In the genomic region with DNA sequence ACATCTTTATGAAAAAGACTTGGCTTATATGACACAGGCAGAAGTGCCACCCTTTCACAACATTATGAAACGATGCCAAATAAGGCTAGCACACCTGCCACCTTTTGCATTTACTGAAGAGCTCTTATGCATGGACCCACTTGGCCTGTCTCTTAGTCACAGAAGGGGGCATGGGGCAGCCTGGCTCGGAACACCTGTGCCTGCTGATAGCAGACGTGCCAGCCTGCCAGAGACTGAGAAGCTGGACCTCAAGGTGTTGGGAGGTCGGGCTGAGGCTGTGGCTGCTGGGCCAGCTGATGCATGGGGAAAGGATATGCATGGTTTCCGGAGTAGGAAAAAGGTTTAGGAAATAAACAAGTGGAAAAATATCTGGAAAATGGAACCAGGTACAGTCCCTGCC, we compare ENCODE assay signal across 15 cellular contexts. TPM values are rescaled to one million over a fixed set of nuclear protein-coding genes. Genes with fewer than 3 reads are reported as not detected.
DNase-seq lines count a peak whose midpoint lies in the region; ATAC-seq and TF ChIP-seq lines count a peak whose summit lies in the region.
"Had no signal": no experiment of that assay in that cellular context is flagged by ENCODE, and none has a peak within 500 bp of the region (broad histone marks: within the 10 kb centered on the region; RNA-seq: fewer than 3 reads in every experiment).

No MANE protein-coding gene starts in this region.

- no peaks in the 10 kb centered on the region for H3K27me3 Mint-ChIP-seq in CD8-positive, alpha-beta memory T cell
- H3K27me3 Mint-ChIP-seq: memory B cell had no signal

- no peak overlapping the region for H3K4me3 ChIP-seq in lower lobe of right lung
- H3K4me3 ChIP-seq in CD8-positive, alpha-beta memory T cell (ENCODE audit: low read length): no peak overlapping the region
- H3K4me3 ChIP-seq: smooth muscle cell had no signal

- H3K9me3 Mint-ChIP-seq in CD8-positive, alpha-beta memory T cell: no peaks in the 10 kb centered on the region
- H3K9me3 Mint-ChIP-seq: memory B cell had no signal

- H3K4me3 Mint-ChIP-seq in CD8-positive, alpha-beta memory T cell: peak overlapping the region in 1 of 7 donors; percentile 45
- H3K4me3 Mint-ChIP-seq: memory B cell had no signal

- H3K4me1 Mint-ChIP-seq in CD8-positive, alpha-beta memory T cell: peaks cover 12 to 20% (median 15%) of the 10 kb centered on the region in 3 donors

- TF ChIP-seq CTCF in lower lobe of right lung (IDR thresholded peaks at IDR 0.05): no peak

- no peaks in the 10 kb centered on the region for H3K36me3 ChIP-seq in lower lobe of right lung
- no peaks in the 10 kb centered on the region for H3K36me3 ChIP-seq in CD8-positive, alpha-beta memory T cell (ENCODE audit: insufficient read depth, low read length)

- H3K9me3 ChIP-seq in lower lobe of right lung: no peaks in the 10 kb centered on the region
- H3K9me3 ChIP-seq in CD8-positive, alpha-beta memory T cell (ENCODE audit: low read length): no peaks in the 10 kb centered on the region

- peaks cover 0 to 3% (median 0%) of the 10 kb centered on the region in 3 donors for H3K36me3 Mint-ChIP-seq in CD8-positive, alpha-beta memory T cell

- POLR2A ChIA-PET in CD8-positive, alpha-beta memory T cell (lab: Charles Lee): no interaction called here

- DNase-seq in COLO668 (lab: John Stamatoyannopoulos, UW; ENCODE audit: unreplicated experiment) (peak; percentile 81), NCI-H1417 treated with DMSO at 0.1 percent for 48 hours (lab: John Stamatoyannopoulos, UW) (peak; percentile 37), NCI-H524 treated with DMSO at 0.1 percent for 48 hours (lab: John Stamatoyannopoulos, UW) (peak; percentile 4), lower lobe of right lung (no peak), OCI-M2 (lab: John Stamatoyannopoulos, UW; ENCODE audit: unreplicated experiment) (no peak), cortex of kidney (lab: John Stamatoyannopoulos, UW) (no peak)
- no peak for DNase-seq in CD8-positive, alpha-beta memory T cell
- DNase-seq: activated CD4-positive, alpha-beta T cell treated with anti-CD3 and anti-CD28 coated beads, Interleukin-2, amount 50 U/mL, for 1 hour; amniotic stem cell; NCI-H226 had no signal

- ATAC-seq in lower lobe of right lung: peak; percentile 27 to 43
- no peak for ATAC-seq in GM19467 (IDR thresholded peaks at IDR 0.05; ENCODE audit: unreplicated experiment)

- peaks cover 57% of the 10 kb centered on the region for H3K4me1 ChIP-seq in lower lobe of right lung
- H3K4me1 ChIP-seq in CD8-positive, alpha-beta memory T cell (ENCODE audit: insufficient read depth, low read length): peaks cover 8% of the 10 kb centered on the region

- peak overlapping the region; percentile 67 for H3K27ac ChIP-seq in lower lobe of right lung
- H3K27ac ChIP-seq in CD8-positive, alpha-beta memory T cell (ENCODE audit: low read depth, low read length): no peak overlapping the region
- H3K27ac ChIP-seq: HL-60, KMS-11 had no signal

- no peaks in the 10 kb centered on the region for H3K27me3 ChIP-seq in lower lobe of right lung (ENCODE audit: low read depth)
- no peaks in the 10 kb centered on the region for H3K27me3 ChIP-seq in CD8-positive, alpha-beta memory T cell (ENCODE audit: insufficient read depth, low read length, poor library complexity, severe bottlenecking)

- intact Hi-C loops in lower lobe of right lung (cut with DNase I): no loop called here

- CTCF ChIA-PET in CD8-positive, alpha-beta memory T cell (lab: Charles Lee): no interaction called here

- peak overlapping the region in 1 of 8 donors; percentile 14 for H3K27ac Mint-ChIP-seq in CD8-positive, alpha-beta memory T cell
- H3K27ac Mint-ChIP-seq: memory B cell had no signal

RNA-seq across cellular contexts. Expression of a gene that starts 21.5 kb away (rescaled TPM):
- 22.9 TPM for total RNA-seq in lower lobe of right lung
- total RNA-seq in CD8-positive, alpha-beta memory T cell: 10 to 100 TPM; 16.0 to 16.9 TPM
- 19.6 TPM for polyA plus RNA-seq in CD8-positive, alpha-beta memory T cell

Comparison
In these comparisons a context has a peak if more than half of its experiments do, and no peak if none do; other contexts are left out.
1. DNase-seq: peak in COLO668 (single experiment), NCI-H1417 treated with DMSO at 0.1 percent for 48 hours (single experiment) and NCI-H524 treated with DMSO at 0.1 percent for 48 hours (single experiment); none in lower lobe of right lung (single experiment), CD8-positive, alpha-beta memory T cell (0 of 5), OCI-M2 (single experiment) and cortex of kidney (single experiment).